In the genomic region with DNA sequence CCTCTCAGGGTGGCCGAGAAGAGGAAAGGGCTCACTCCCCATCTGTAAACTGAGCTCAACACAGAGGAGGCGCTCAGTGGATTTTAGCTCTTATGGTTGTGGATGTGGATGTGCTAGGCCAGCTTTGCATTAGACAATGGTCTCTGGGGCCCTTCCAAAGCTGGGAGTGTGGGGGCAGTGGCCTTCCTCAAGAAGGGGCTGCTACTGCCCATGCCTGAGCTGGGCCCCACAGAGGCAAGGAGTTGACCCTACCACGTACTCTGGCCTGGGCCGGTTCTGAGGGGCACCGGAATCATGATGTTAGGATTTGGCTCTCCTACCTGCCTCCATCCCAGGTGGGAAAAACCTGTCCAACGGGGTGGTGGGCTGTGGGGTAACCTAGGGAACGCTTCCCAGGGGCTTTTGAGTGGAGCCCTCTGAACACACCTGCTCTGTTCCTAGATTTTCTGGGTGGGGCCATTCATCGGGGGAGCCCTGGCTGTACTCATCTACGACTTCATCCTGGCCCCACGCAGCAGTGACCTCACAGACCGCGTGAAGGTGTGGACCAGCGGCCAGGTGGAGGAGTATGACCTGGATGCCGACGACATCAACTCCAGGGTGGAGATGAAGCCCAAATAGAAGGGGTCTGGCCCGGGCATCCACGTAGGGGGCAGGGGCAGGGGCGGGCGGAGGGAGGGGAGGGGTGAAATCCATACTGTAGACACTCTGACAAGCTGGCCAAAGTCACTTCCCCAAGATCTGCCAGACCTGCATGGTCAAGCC, we compare ENCODE assay signal across 20 cellular contexts. TPM values are rescaled to one million over a fixed set of nuclear protein-coding genes. Genes with fewer than 3 reads are reported as not detected.
DNase-seq lines count a peak whose midpoint lies in the region; ATAC-seq and TF ChIP-seq lines count a peak whose summit lies in the region.
"Had no signal": no experiment of that assay in that cellular context is flagged by ENCODE, and none has a peak within 500 bp of the region (broad histone marks: within the 10 kb centered on the region; RNA-seq: fewer than 3 reads in every experiment).

No MANE protein-coding gene starts in this region.

- H2BK15ac ChIP-seq in neuronal stem cell (ENCODE audit: low read length), result no peak overlapping the region

- intact Hi-C loops in aorta (cut with DNase I), result no loop called here

- H3K4me3 ChIP-seq in neuronal stem cell (ENCODE audit: low read length in 2 of 2) (no peak overlapping the region), aorta (ENCODE audit: low read length in 2 of 2) (no peak overlapping the region)
- H3K4me3 ChIP-seq: BLaER1 treated with 17β-estradiol and CSF1 and Interleukin-3, amounts not matched to agents 10 nM and 100 nM had no signal

- H3K4me1 Mint-ChIP-seq in glutamatergic neuron (ENCODE audit: low read depth, unreplicated experiment), result no peaks in the 10 kb centered on the region

- H2BK12ac ChIP-seq in neuronal stem cell (ENCODE audit: low read length), result no peak overlapping the region

- H4K91ac ChIP-seq in neuronal stem cell (ENCODE audit: low read depth, low read length, poor library complexity), result no peak overlapping the region

- no peaks in the 10 kb centered on the region for H3K79me1 ChIP-seq in neuronal stem cell (ENCODE audit: low read depth, low read length)

- H3K4me2 ChIP-seq in neuronal stem cell (ENCODE audit: insufficient read depth, low read length, poor library complexity, severe bottlenecking), result no peak overlapping the region
- H3K4me2 ChIP-seq: BLaER1 treated with 17β-estradiol and CSF1 and Interleukin-3, amounts not matched to agents 10 nM and 100 nM had no signal

- H4K8ac ChIP-seq in neuronal stem cell (ENCODE audit: low read depth, low read length), result no peak overlapping the region

- no peaks in the 10 kb centered on the region for H3K36me3 Mint-ChIP-seq in glutamatergic neuron (ENCODE audit: unreplicated experiment)

- peaks cover 0 to 8% of the 10 kb centered on the region in 2 donors for H3K4me1 ChIP-seq in neuronal stem cell (ENCODE audit: control insufficient read depth in 2 of 2, insufficient read depth in 1 of 2, low read depth in 1 of 2, low read length in 2 of 2)
- H3K4me1 ChIP-seq in aorta (ENCODE audit: control insufficient read depth in 1 of 2, insufficient read depth in 2 of 2, low read length in 2 of 2), result peaks cover 0 to 7% of the 10 kb centered on the region in 2 donors
- H3K4me1 ChIP-seq: parathyroid adenoma had no signal

- no peak overlapping the region for H3K4me3 Mint-ChIP-seq in glutamatergic neuron (ENCODE audit: unreplicated experiment)
- H3K4me3 Mint-ChIP-seq: T-helper 2 cell treated with Interferon-gamma antibody and Interleukin-4, amounts not matched to agents 5 μg/mL and 100 μg/mL, for 36 hours had no signal

- no peak overlapping the region for H2AFZ ChIP-seq in neuronal stem cell (ENCODE audit: low read length)
- H2AFZ ChIP-seq: parathyroid adenoma had no signal

- no peak overlapping the region for H3K18ac ChIP-seq in neuronal stem cell (ENCODE audit: low read length)

- H3K27me3 Mint-ChIP-seq in glutamatergic neuron (ENCODE audit: unreplicated experiment), result peaks cover 6% of the 10 kb centered on the region

- H3K27me3 ChIP-seq in neuronal stem cell (ENCODE audit: control insufficient read depth in 3 of 3, insufficient read depth in 3 of 3, low read depth in 1 of 3, low read length in 3 of 3) (no peaks in the 10 kb centered on the region), aorta (ENCODE audit: control insufficient read depth in 1 of 2, insufficient read depth in 2 of 2, low read length in 1 of 2) (no peaks in the 10 kb centered on the region)
- H3K27me3 ChIP-seq: BLaER1 treated with 17β-estradiol and CSF1 and Interleukin-3, amounts not matched to agents 10 nM and 100 nM had no signal

- no peak overlapping the region for H3K27ac Mint-ChIP-seq in glutamatergic neuron (ENCODE audit: unreplicated experiment)
- H3K27ac Mint-ChIP-seq: T-helper 2 cell treated with Interferon-gamma antibody and Interleukin-4, amounts not matched to agents 5 μg/mL and 100 μg/mL, for 36 hours had no signal

- H3K27ac ChIP-seq in neuronal stem cell (replicated peaks; ENCODE audit: low read length) (no peak overlapping the region), aorta (ENCODE audit: low read depth in 1 of 2, low read length in 2 of 2) (peak overlapping the region; percentile 9 to 15)
- H3K27ac ChIP-seq: BLaER1 treated with 17β-estradiol and CSF1 and Interleukin-3, amounts not matched to agents 10 nM and 100 nM; parathyroid adenoma had no signal

- H3K36me3 ChIP-seq in neuronal stem cell (replicated peaks in 1 of 2; ENCODE audit: control insufficient read depth in 2 of 2, insufficient read depth in 2 of 2, low read length in 2 of 2) (no peaks in the 10 kb centered on the region), aorta (ENCODE audit: control insufficient read depth in 1 of 2, insufficient read depth in 2 of 2, low read length in 1 of 2) (peaks cover 0 to 16% of the 10 kb centered on the region in 2 donors)
- H3K36me3 ChIP-seq: BLaER1 treated with 17β-estradiol and CSF1 and Interleukin-3, amounts not matched to agents 10 nM and 100 nM had no signal

- H3K9ac ChIP-seq in neuronal stem cell (ENCODE audit: low read depth, low read length, poor library complexity), result peak overlapping the region; percentile 10
- H3K9ac ChIP-seq: BLaER1 treated with 17β-estradiol and CSF1 and Interleukin-3, amounts not matched to agents 10 nM and 100 nM; parathyroid adenoma had no signal

- no peak overlapping the region for H3K23ac ChIP-seq in neuronal stem cell (ENCODE audit: low read depth, low read length, poor library complexity)

- no peak for ATAC-seq in aorta (ENCODE audit: low FRiP score)
- ATAC-seq in GM21737 (IDR thresholded peaks at IDR 0.05; ENCODE audit: unreplicated experiment), result no peak
- ATAC-seq: HCT116, left colon, Panc1 had no signal

- H3K9me3 Mint-ChIP-seq in glutamatergic neuron (ENCODE audit: unreplicated experiment), result peaks cover 1% of the 10 kb centered on the region
- H3K9me3 Mint-ChIP-seq: T-helper 2 cell treated with Interferon-gamma antibody and Interleukin-4, amounts not matched to agents 5 μg/mL and 100 μg/mL, for 36 hours had no signal

- H3K4ac ChIP-seq in neuronal stem cell (ENCODE audit: low read length), result no peak overlapping the region

- no peak overlapping the region for H2BK5ac ChIP-seq in neuronal stem cell (ENCODE audit: low read length)

- peak; percentile 0 for DNase-seq in stimulated activated CD4-positive, alpha-beta T cell treated with anti-CD3 and anti-CD28 coated beads, Interleukin-15, amount 100 ng/mL, for 24 hours
- DNase-seq in stimulated activated CD4-positive, alpha-beta T cell treated with anti-CD3 and anti-CD28 coated beads, Interleukin-12 subunit alpha, Interleukin-12 subunit beta, amount 100 ng/mL, for 4 hours, result no peak
- DNase-seq in glutamatergic neuron, result peak; percentile 4
- DNase-seq in neuronal stem cell (ENCODE audit: low spot score), result no peak
- peak in 1 of 2 donors; percentile 55 for DNase-seq in aorta
- DNase-seq in stimulated activated CD4-positive, alpha-beta T cell treated with anti-CD3 and anti-CD28 coated beads, Interleukin-1b, Interleukin-23, amount 100 ng/mL, for 48 hours, result no peak
- DNase-seq in NCI-H2081 (lab: John Stamatoyannopoulos, UW), result no peak
- DNase-seq: anterior cingulate cortex; effector memory CD4-positive, alpha-beta T cell; EL; stimulated activated CD4-positive, alpha-beta T cell treated with anti-CD3 and anti-CD28 coated beads, Interleukin-2, amount 100 ng/mL, for 48 hours; stimulated activated naive CD4-positive, alpha-beta T cell had no signal

- H2BK120ac ChIP-seq in neuronal stem cell (ENCODE audit: low read depth, low read length), result no peak overlapping the region

- no peak for TF ChIP-seq CTCF in glutamatergic neuron (IDR thresholded peaks at IDR 0.05; ENCODE audit: partially characterized antibody, unreplicated experiment)

- WGBS in neuronal stem cell (ENCODE audit: extremely low coverage in 2 of 2, insufficient read length in 2 of 2, insufficient replicate concordance in 1 of 2), 2 donors, result no CpG with 5 or more reads among the region's 19 CpGs
- 86 to 92% methylated on average over 19 of the region's 19 CpGs for WGBS in aorta, 2 donors

- H3K9me3 ChIP-seq in neuronal stem cell (replicated peaks in 1 of 2; ENCODE audit: control insufficient read depth in 2 of 2, insufficient read depth in 1 of 2, low read depth in 1 of 2, low read length in 2 of 2) (peaks cover 3 to 8% of the 10 kb centered on the region in 2 donors), aorta (ENCODE audit: control insufficient read depth, low read length) (no peaks in the 10 kb centered on the region)

- peak overlapping the region; percentile 57 for H2AK5ac ChIP-seq in neuronal stem cell (ENCODE audit: low read depth, low read length)

- no peak overlapping the region for H3K14ac ChIP-seq in neuronal stem cell (ENCODE audit: low read length)

RNA-seq across cellular contexts. Expression of gene AQP1, which starts 11.5 kb away (rescaled TPM):
- total RNA-seq in glutamatergic neuron (ENCODE audit: unreplicated experiment) (not detected), aorta (1,000 to 10,000 TPM in 1 of 2 donors, 100 to 1,000 TPM in 1; 680 to 1,062 TPM)
- polyA plus RNA-seq in neuronal stem cell (2013, experiment 1 of 2), result 0.47 TPM
- polyA plus RNA-seq in neuronal stem cell (2013, experiment 2 of 2), result 0.46 TPM
- polyA plus RNA-seq in aorta, result 100 to 1,000 TPM; 370 to 962 TPM

RNA-seq across cellular contexts. Expression of gene GHRHR, which starts 40.6 kb away (rescaled TPM):
- total RNA-seq in glutamatergic neuron (ENCODE audit: unreplicated experiment) (not detected), aorta (1 to 10 TPM; 1.3 to 1.4 TPM)
- 0.39 TPM for polyA plus RNA-seq in neuronal stem cell (2013, experiment 1 of 2)
- 0.08 TPM for polyA plus RNA-seq in neuronal stem cell (2013, experiment 2 of 2)
- polyA plus RNA-seq in aorta, result 1 to 10 TPM in 1 of 2 donors, not detected in 1; 3.3 TPM
- total RNA-seq: frontal cortex, left colon had no signal

Comparison
In these comparisons a context has a peak if more than half of its experiments do, and no peak if none do; other contexts are left out.
1. DNase-seq: peak in stimulated activated CD4-positive, alpha-beta T cell treated with anti-CD3 and anti-CD28 coated beads, Interleukin-15, amount 100 ng/mL, for 24 hours (single experiment) and glutamatergic neuron (single experiment); none in stimulated activated CD4-positive, alpha-beta T cell treated with anti-CD3 and anti-CD28 coated beads, Interleukin-12 subunit alpha, Interleukin-12 subunit beta, amount 100 ng/mL, for 4 hours (single experiment), neuronal stem cell (single experiment), stimulated activated CD4-positive, alpha-beta T cell treated with anti-CD3 and anti-CD28 coated beads, Interleukin-1b, Interleukin-23, amount 100 ng/mL, for 48 hours (single experiment) and NCI-H2081 (0 of 2).
2. RNA of gene AQP1, which starts 11.5 kb away (total RNA-seq): 680 to 1,062 TPM in aorta; not detected in glutamatergic neuron (single experiment); every median in the first group is over 100 times any median in the second.